Comparison of ENCODE assay signal across 8 cellular contexts in the genomic region with DNA sequence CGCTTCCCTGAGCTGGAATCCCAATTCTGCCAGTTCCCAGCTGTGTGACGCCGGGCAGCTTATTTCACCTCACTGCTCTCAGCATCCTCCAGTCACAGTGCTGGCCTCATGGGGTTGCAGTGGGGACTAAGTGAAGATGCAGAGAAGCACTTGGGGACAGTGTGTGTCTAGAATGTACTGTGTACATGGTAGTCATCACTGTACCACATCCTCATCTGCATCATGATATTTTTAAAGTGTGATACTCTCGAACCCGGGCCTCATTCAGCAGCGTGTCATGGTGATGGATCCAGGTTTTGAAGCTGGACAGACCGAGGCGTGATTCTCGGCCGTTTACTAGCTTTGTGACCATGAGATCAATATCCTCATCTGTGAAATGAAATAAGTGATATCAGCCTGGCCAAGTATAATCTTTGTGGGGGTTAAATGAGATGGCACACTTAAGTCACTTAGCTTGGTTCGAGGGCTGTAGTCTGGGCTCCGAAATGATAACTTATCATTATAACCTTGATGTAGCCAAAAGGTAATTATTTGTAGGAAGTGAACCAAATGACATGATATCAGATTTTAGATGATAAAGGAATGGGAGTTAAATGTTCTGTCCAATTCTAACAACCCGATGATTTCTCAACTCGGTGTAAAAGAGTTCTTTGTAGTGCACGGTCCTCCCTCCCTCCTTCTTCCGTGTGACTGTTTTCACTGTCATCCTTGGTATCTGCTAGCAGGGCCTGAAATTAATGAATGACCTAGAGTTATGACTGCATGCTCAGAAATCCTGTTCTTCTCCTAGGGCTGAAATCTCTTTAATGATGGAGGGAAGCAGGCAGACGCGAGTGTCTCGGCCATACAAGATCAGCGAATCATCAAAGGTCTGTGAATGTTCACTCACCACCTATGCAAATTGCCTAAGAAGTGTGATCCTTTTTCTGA. TPM values are rescaled to one million over a fixed set of nuclear protein-coding genes. Genes with fewer than 3 reads are reported as not detected.
A peak's percentile ranks its signal among the peaks of the same experiment; 100 is the strongest.
DNase-seq lines count a peak whose midpoint lies in the region; ATAC-seq and TF ChIP-seq lines count a peak whose summit lies in the region.

No MANE protein-coding gene starts in this region.

- H3K4me1 Mint-ChIP-seq in endodermal cell, result no peaks in the 10 kb centered on the region
- H3K4me1 Mint-ChIP-seq in neural progenitor cell, result peaks cover 30% of the 10 kb centered on the region

- H3K27ac Mint-ChIP-seq in endodermal cell (no peak overlapping the region), neural progenitor cell (no peak overlapping the region)

- H3K27me3 ChIP-seq in endodermal cell (ENCODE audit: control insufficient read depth, insufficient read depth, low read length, poor library complexity, severe bottlenecking), result peaks cover 6% of the 10 kb centered on the region
- H3K27me3 ChIP-seq in neural progenitor cell, result peaks cover 46% of the 10 kb centered on the region
- no peaks in the 10 kb centered on the region for H3K27me3 ChIP-seq in lower lobe of right lung (ENCODE audit: low read depth)

- no peak for TF ChIP-seq CTCF in endodermal cell (conservative IDR thresholded peaks at IDR 0.05)
- no peak for TF ChIP-seq CTCF in neural progenitor cell (IDR thresholded peaks at IDR 0.05)
- TF ChIP-seq CTCF in lower lobe of right lung (IDR thresholded peaks at IDR 0.05), result no peak

- peaks cover 6% of the 10 kb centered on the region for H3F3A ChIP-seq in neural progenitor cell (ENCODE audit: low read depth)

- H3K79me2 ChIP-seq in neural progenitor cell (ENCODE audit: low read depth), result no peaks in the 10 kb centered on the region

- H3K36me3 ChIP-seq in endodermal cell (ENCODE audit: control insufficient read depth, insufficient read depth, low read length) (peaks cover 11% of the 10 kb centered on the region), neural progenitor cell (no peaks in the 10 kb centered on the region), lower lobe of right lung (peaks cover 47% of the 10 kb centered on the region)

- peaks cover 29% of the 10 kb centered on the region for H3K36me3 Mint-ChIP-seq in endodermal cell (ENCODE audit: low read depth)
- H3K36me3 Mint-ChIP-seq in neural progenitor cell, result peaks cover 14% of the 10 kb centered on the region

- ATAC-seq in lower lobe of right lung, result no peak
- ATAC-seq in HG03571 (IDR thresholded peaks at IDR 0.05; ENCODE audit: unreplicated experiment), result no peak
- no peak for ATAC-seq in GM18873 (IDR thresholded peaks at IDR 0.05; ENCODE audit: low FRiP score, unreplicated experiment)
- no peak for ATAC-seq in HG03175 (IDR thresholded peaks at IDR 0.05; ENCODE audit: unreplicated experiment)

- H3K9me3 Mint-ChIP-seq in endodermal cell (no peaks in the 10 kb centered on the region), neural progenitor cell (peaks cover 2% of the 10 kb centered on the region)

- H2AFZ ChIP-seq in neural progenitor cell (replicated peaks), result no peak overlapping the region

- no peak overlapping the region for H3K9ac ChIP-seq in endodermal cell (ENCODE audit: extremely low read depth, low read length, poor library complexity, severe bottlenecking)
- H3K9ac ChIP-seq in neural progenitor cell, result no peak overlapping the region

- H3K4me2 ChIP-seq in neural progenitor cell, result no peak overlapping the region

- WGBS in endodermal cell (ENCODE audit: insufficient coverage in 1 of 2, insufficient read length in 1 of 2), 2 experiments, result 87 to 95% methylated on average over 13 to 20 of the region's 20 CpGs

- H3K4me3 Mint-ChIP-seq in endodermal cell (peak overlapping the region; percentile 69), neural progenitor cell (peak overlapping the region; percentile 77)

- H3K9me3 ChIP-seq in endodermal cell (ENCODE audit: control insufficient read depth, low read length) (no peaks in the 10 kb centered on the region), neural progenitor cell (ENCODE audit: low read depth) (no peaks in the 10 kb centered on the region), lower lobe of right lung (no peaks in the 10 kb centered on the region)

- peaks cover 14% of the 10 kb centered on the region for H4K20me1 ChIP-seq in neural progenitor cell (ENCODE audit: low read depth)

- DNase-seq in Caki2 (ENCODE audit: low read depth) (peak; percentile 78), RPMI7951 (ENCODE audit: low read depth) (peak; percentile 42), endodermal cell (no peak), neural progenitor cell (ENCODE audit: low spot score) (peak; percentile 27), lower lobe of right lung (no peak)

- intact Hi-C loops in lower lobe of right lung (cut with DNase I), result no loop called here

- H3K4me3 ChIP-seq in endodermal cell (ENCODE audit: low read length), result no peak overlapping the region
- H3K4me3 ChIP-seq in neural progenitor cell, result no peak overlapping the region
- H3K4me3 ChIP-seq in lower lobe of right lung, result no peak overlapping the region

- H3K4me1 ChIP-seq in endodermal cell (ENCODE audit: control insufficient read depth, insufficient read depth, low read length) (no peaks in the 10 kb centered on the region), neural progenitor cell (no peaks in the 10 kb centered on the region), lower lobe of right lung (peaks cover 9% of the 10 kb centered on the region)

- in situ Hi-C loops in Caki2 (cut with HindIII; ENCODE audit: low pct_unique_long_range_greater_than_20kb, low sequenced_read_pairs), result no loop called here

- peaks cover 19% of the 10 kb centered on the region for H3K27me3 Mint-ChIP-seq in endodermal cell (ENCODE audit: insufficient read depth)
- H3K27me3 Mint-ChIP-seq in neural progenitor cell (ENCODE audit: insufficient read depth, low read depth), result peaks cover 6% of the 10 kb centered on the region

- H3K27ac ChIP-seq in endodermal cell (ENCODE audit: low read depth, low read length) (no peak overlapping the region), neural progenitor cell (no peak overlapping the region), lower lobe of right lung (no peak overlapping the region)

RNA-seq across cellular contexts. Expression of gene KLHL36, which starts 2.0 kb away (rescaled TPM):
- 48.2 and 56.6 TPM in 2 replicates for total RNA-seq in Caki2 (2014; rRNA removed; shearing (Covaris generic); ENCODE audit: low replicate concordance)
- 28.4 and 39.2 TPM in 2 replicates for total RNA-seq in RPMI7951 (2014; rRNA removed; shearing (Covaris generic))
- total RNA-seq in endodermal cell (10 to 100 TPM; 44.2 to 59.2 TPM), neural progenitor cell (ENCODE audit: low replicate concordance) (15.9 and 25.3 TPM in 2 replicates), lower lobe of right lung (53.0 TPM)
- polyA plus RNA-seq in endodermal cell (2013, experiment 1 of 2), result 20.7 TPM
- 21.3 TPM for polyA plus RNA-seq in endodermal cell (2013, experiment 2 of 2)

RNA-seq across cellular contexts. Expression of gene COTL1, which starts 32.4 kb away (rescaled TPM):
- total RNA-seq in Caki2 (2014; rRNA removed; shearing (Covaris generic); ENCODE audit: low replicate concordance), result 294 and 317 TPM in 2 replicates
- total RNA-seq in RPMI7951 (2014; rRNA removed; shearing (Covaris generic)), result 168 and 172 TPM in 2 replicates
- 10 to 100 TPM; 33.4 to 34.9 TPM for total RNA-seq in endodermal cell
- 191 TPM for polyA plus RNA-seq in endodermal cell (2013, experiment 1 of 2)
- 190 TPM for polyA plus RNA-seq in endodermal cell (2013, experiment 2 of 2)
- 46.9 and 93.7 TPM in 2 replicates for total RNA-seq in neural progenitor cell (ENCODE audit: low replicate concordance)
- 221 TPM for total RNA-seq in lower lobe of right lung

RNA-seq across cellular contexts. Expression of gene USP10, which starts 49.5 kb away (rescaled TPM):
- total RNA-seq in Caki2 (2014; rRNA removed; shearing (Covaris generic); ENCODE audit: low replicate concordance), result 45.3 and 57.0 TPM in 2 replicates
- total RNA-seq in RPMI7951 (2014; rRNA removed; shearing (Covaris generic)), result 51.1 and 54.6 TPM in 2 replicates
- 100 to 1,000 TPM; 148 to 149 TPM for total RNA-seq in endodermal cell
- polyA plus RNA-seq in endodermal cell (2013, experiment 1 of 2), result 98.7 TPM
- polyA plus RNA-seq in endodermal cell (2013, experiment 2 of 2), result 86.0 TPM
- 117 and 130 TPM in 2 replicates for total RNA-seq in neural progenitor cell (ENCODE audit: low replicate concordance)
- total RNA-seq in lower lobe of right lung, result 62.7 TPM

Comparison
In these comparisons a context has a peak if more than half of its experiments do, and no peak if none do; other contexts are left out.
1. DNase-seq: peak in Caki2 (single experiment), RPMI7951 (single experiment) and neural progenitor cell (single experiment); none in endodermal cell (single experiment) and lower lobe of right lung (single experiment).